9 cellular contexts compared by ENCODE assay signal in genomic region chr20:36017034-36017951, GRCh38. TPM values are rescaled to one million over a fixed set of nuclear protein-coding genes. Genes with fewer than 3 reads are reported as not detected.
A peak's percentile ranks its signal among the peaks of the same experiment; 100 is the strongest.
DNase-seq lines count a peak whose midpoint lies in the region; ATAC-seq, FAIRE-seq and TF ChIP-seq lines count a peak whose summit lies in the region.
"Had no signal": no experiment of that assay in that cellular context is flagged by ENCODE, and none has a peak within 500 bp of the region (broad histone marks: within the 10 kb centered on the region; RNA-seq: fewer than 3 reads in every experiment).

No MANE protein-coding gene starts in this region.

- peak overlapping the region; percentile 90; the same call in 1 of the 2 replicates for H2AFZ ChIP-seq in H1 (ENCODE audit: low read length)

- TF ChIP-seq EP300 in H1 (IDR thresholded peaks at IDR 0.05; ENCODE audit: borderline replicate concordance in 1 of 2, low read depth in 2 of 2, low read length in 2 of 2) = no peak

- H3K4me1 ChIP-seq in H1 (replicated peaks in 1 of 4; ENCODE audit: control insufficient read depth in 3 of 4, insufficient read depth in 4 of 4, low read length in 3 of 4) = peaks cover 0 to 9% (median 4%) of the 10 kb centered on the region in 4 experiments; a peak in 5 of 7 replicates

- TF ChIP-seq POLR2A in H1 (IDR thresholded peaks at IDR 0.05; ENCODE audit: control extremely low read depth in 1 of 2, low read depth in 2 of 2, low read length in 2 of 2) = no peak

- H3K79me2 ChIP-seq in H1 (ENCODE audit: control insufficient read depth in 1 of 2, insufficient read depth in 2 of 2, low read length in 2 of 2) = no peaks in the 10 kb centered on the region

- H2BK15ac ChIP-seq in H1 (ENCODE audit: low read length) = no peak overlapping the region

- POLR2A ChIA-PET in H1 (lab: Charles Lee; ENCODE audit: partially characterized antibody) = interaction anchor here (0.6 to 3.0 kb wide), 6 partner anchors 17 to 930 kb away, joined by 3 to 11 read pairs (median 4); no protein-coding TSS in a partner anchor

- no peaks in the 10 kb centered on the region for H3K9me3 ChIP-seq in H1 (ENCODE audit: insufficient read depth in 2 of 2, low read depth in 1 of 2, low read length in 1 of 2)

- in situ Hi-C loops in ACHN (cut with HindIII; ENCODE audit: low pct_ligation_motif_present, low pct_unique_long_range_greater_than_20kb, low sequenced_read_pairs) = no loop called here

- peak overlapping the region; percentile 69 for H4K5ac ChIP-seq in H1 (ENCODE audit: insufficient read length, low read depth, low read length)

- no peak for ATAC-seq in GM19035 (IDR thresholded peaks at IDR 0.05; ENCODE audit: unreplicated experiment)
- no peak for ATAC-seq in stimulated activated naive CD8-positive, alpha-beta T cell treated with anti-CD3 and anti-CD28 coated beads, Interleukin-15, amount 100 ng/mL, for 72 hours

- H3K56ac ChIP-seq in H1 (replicated peaks; ENCODE audit: insufficient read length, low read depth, low read length) = no peak overlapping the region

- H3K4me2 ChIP-seq in H1 (ENCODE audit: insufficient read depth in 1 of 2, low read depth in 2 of 2, low read length in 2 of 2) = peak overlapping the region in 1 of 2 experiments; percentile 6; a peak in 1 of 4 replicates

- no peaks in the 10 kb centered on the region for H3K9me3 Mint-ChIP-seq in stimulated activated naive CD8-positive, alpha-beta T cell treated with anti-CD3 and anti-CD28 coated beads, Interleukin-15, amount 100 ng/mL, for 72 hours
- H3K9me3 Mint-ChIP-seq: CD4-positive, CD25-positive, alpha-beta regulatory T cell had no signal

- H2BK5ac ChIP-seq in H1 (ENCODE audit: low read depth, low read length) = peak overlapping the region; percentile 52; the same call in 1 of the 2 replicates

- DNase-seq in ACHN = peak; percentile 97
- DNase-seq in LoVo (ENCODE audit: low spot score) = peak; percentile 47
- no peak for DNase-seq in H1 (ENCODE audit: low read depth in 1 of 2, low spot score in 2 of 2)
- peak; percentile 77 for DNase-seq in mucosa of gallbladder (ENCODE audit: low spot score)
- DNase-seq in NCI-H2171 treated with DMSO at 0.1 percent for 48 hours (lab: John Stamatoyannopoulos, UW) = no peak
- DNase-seq in stimulated activated naive CD8-positive, alpha-beta T cell treated with anti-CD3 and anti-CD28 coated beads, Interleukin-15, amount 100 ng/mL, for 72 hours = no peak
- no peak for DNase-seq in GM20000 (ENCODE audit: low spot score)
- DNase-seq: CD4-positive, CD25-positive, alpha-beta regulatory T cell had no signal

- no peak overlapping the region for H3K9ac ChIP-seq in H1 (replicated peaks in 1 of 4; ENCODE audit: extremely low read depth in 1 of 4, low read depth in 3 of 4, low read length in 3 of 4)

- H4K91ac ChIP-seq in H1 (replicated peaks; ENCODE audit: insufficient read length, low read length) = no peak overlapping the region

- H2BK12ac ChIP-seq in H1 (ENCODE audit: low read depth, low read length) = peak overlapping the region; percentile 72; the same call in 1 of the 2 replicates

- H3K79me1 ChIP-seq in H1 (ENCODE audit: low read depth, low read length) = no peaks in the 10 kb centered on the region

- H3K18ac ChIP-seq in H1 (ENCODE audit: extremely low read depth, low read length) = no peak overlapping the region; the same call in 1 of the 2 replicates

- no peaks in the 10 kb centered on the region for H3K27me3 ChIP-seq in H1 (replicated peaks in 1 of 4; ENCODE audit: control insufficient read depth in 3 of 4, extremely low read depth in 1 of 4, insufficient read depth in 3 of 4, low read length in 3 of 4)

- no peak overlapping the region for H3K4me3 Mint-ChIP-seq in stimulated activated naive CD8-positive, alpha-beta T cell treated with anti-CD3 and anti-CD28 coated beads, Interleukin-15, amount 100 ng/mL, for 72 hours
- H3K4me3 Mint-ChIP-seq: CD4-positive, CD25-positive, alpha-beta regulatory T cell had no signal

- no peak for TF ChIP-seq RAD21 in H1 (IDR thresholded peaks at IDR 0.05 in 1 of 2, conservative IDR thresholded peaks at IDR 0.05 in 1 of 2; ENCODE audit: low read depth in 2 of 2, low read length in 2 of 2)

- H3K4me3 ChIP-seq in H1 (ENCODE audit: extremely low read depth in 1 of 4, insufficient read depth in 2 of 4, low read depth in 3 of 4, low read length in 4 of 4) = no peak overlapping the region

- TF ChIP-seq CTCF in H1 (IDR thresholded peaks at IDR 0.05; ENCODE audit: control extremely low read depth in 1 of 3, insufficient read depth in 1 of 3, low read depth in 1 of 3, low read length in 3 of 3) = no peak
- TF ChIP-seq CTCF in GM20000 (IDR thresholded peaks at IDR 0.05; ENCODE audit: extremely low read depth, missing control alignments) = no peak

- no peaks in the 10 kb centered on the region for H3K23me2 ChIP-seq in H1 (ENCODE audit: low read depth, low read length)

- H3K4ac ChIP-seq in H1 (replicated peaks; ENCODE audit: insufficient read length, low read depth, low read length) = peak overlapping the region; percentile 87

- H3K23ac ChIP-seq in H1 (ENCODE audit: insufficient read length) = no peak overlapping the region

- no peak overlapping the region; the same call in 1 of the 2 replicates for H4K8ac ChIP-seq in H1 (ENCODE audit: extremely low read depth, insufficient read depth, low read length)

- no peaks in the 10 kb centered on the region for H3K27me3 Mint-ChIP-seq in stimulated activated naive CD8-positive, alpha-beta T cell treated with anti-CD3 and anti-CD28 coated beads, Interleukin-15, amount 100 ng/mL, for 72 hours

- no peak overlapping the region for H3K14ac ChIP-seq in H1 (ENCODE audit: insufficient read length)

- H3K27ac ChIP-seq in H1 (ENCODE audit: low read depth, low read length) = no peak overlapping the region

- H3K36me3 ChIP-seq in H1 (ENCODE audit: control insufficient read depth in 2 of 4, insufficient read depth in 4 of 4, low read length in 3 of 4) = no peaks in the 10 kb centered on the region

- peak overlapping the region; percentile 24; the same call in 1 of the 2 replicates for H2BK20ac ChIP-seq in H1 (ENCODE audit: low read length)

- no peaks in the 10 kb centered on the region for H3K4me1 Mint-ChIP-seq in stimulated activated naive CD8-positive, alpha-beta T cell treated with anti-CD3 and anti-CD28 coated beads, Interleukin-15, amount 100 ng/mL, for 72 hours
- H3K4me1 Mint-ChIP-seq: CD4-positive, CD25-positive, alpha-beta regulatory T cell had no signal

- H2AK5ac ChIP-seq in H1 (ENCODE audit: low read depth, low read length) = no peak overlapping the region

- H2BK120ac ChIP-seq in H1 (replicated peaks; ENCODE audit: low read depth, low read length) = no peak overlapping the region

- H4K20me1 ChIP-seq in H1 (replicated peaks in 1 of 2; ENCODE audit: control insufficient read depth in 1 of 2, insufficient read depth in 2 of 2, low read length in 2 of 2) = no peaks in the 10 kb centered on the region

- peak overlapping the region in 1 of 2 donors; percentile 27 for H3K27ac Mint-ChIP-seq in stimulated activated naive CD8-positive, alpha-beta T cell treated with anti-CD3 and anti-CD28 coated beads, Interleukin-15, amount 100 ng/mL, for 72 hours

- no peak for FAIRE-seq in H1 (lab: Jason Lieb, UNC)

- 81% methylated on average over 11 of the region's 11 CpGs; no CpG with 5 or more reads in 1 of the 2 experiments for WGBS in H1 (ENCODE audit: extremely low coverage in 1 of 2, insufficient coverage in 1 of 2, insufficient read length in 1 of 2, insufficient replicate concordance in 2 of 2, low coverage in 1 of 2, low lambda C conversion rate in 2 of 2, missing lambda C conversion rate in 1 of 2), 2 experiments

- CTCF ChIA-PET in H1 (lab: Charles Lee; ENCODE audit: partially characterized antibody) = interaction anchor here (0.6 to 1.7 kb wide), 6 partner anchors 12 to 126 kb away, joined by 3 to 7 read pairs (median 3); no protein-coding TSS in a partner anchor

TF ChIP-seq in H1, 55 proteins besides CTCF, POLR2A, EP300 and RAD21 (continues in another document):
- TF ChIP-seq BCL11A (IDR thresholded peaks at IDR 0.05; ENCODE audit: low read depth in 2 of 2, low read length in 2 of 2) = no peak
- no peak for TF ChIP-seq TAF1 (IDR thresholded peaks at IDR 0.05; ENCODE audit: low read depth, low read length)
- TF ChIP-seq KDM1A (IDR thresholded peaks at IDR 0.05; ENCODE audit: borderline replicate concordance, low read length) = no peak
- no peak for TF ChIP-seq JUND (IDR thresholded peaks at IDR 0.05; ENCODE audit: low read length)
- TF ChIP-seq ATF3 (IDR thresholded peaks at IDR 0.05; ENCODE audit: insufficient read depth, low read depth, low read length) = no peak
- no peak for TF ChIP-seq CBX8 (IDR thresholded peaks at IDR 0.05; ENCODE audit: borderline replicate concordance, low read depth, low read length)
- no peak for TF ChIP-seq PHF8 (conservative IDR thresholded peaks at IDR 0.05; ENCODE audit: low read depth, low read length)
- no peak for TF ChIP-seq TEAD4 (IDR thresholded peaks at IDR 0.05; ENCODE audit: low read depth, low read length)
- no peak for TF ChIP-seq RNF2 (IDR thresholded peaks at IDR 0.05; ENCODE audit: borderline replicate concordance, low read depth, low read length, missing control alignments, poor library complexity, severe bottlenecking)
- no peak for TF ChIP-seq SP4 (IDR thresholded peaks at IDR 0.05; ENCODE audit: low read length)
- TF ChIP-seq SUZ12 (IDR thresholded peaks at IDR 0.05; ENCODE audit: low read length) = no peak
- no peak for TF ChIP-seq SRF (IDR thresholded peaks at IDR 0.05; ENCODE audit: low read depth, low read length)
- TF ChIP-seq ZNF274 (IDR thresholded peaks at IDR 0.05; ENCODE audit: borderline replicate concordance, extremely low read depth, low read length) = no peak
- TF ChIP-seq SIRT6 (IDR thresholded peaks at IDR 0.05; ENCODE audit: low read length) = no peak
- no peak for TF ChIP-seq SP2 (IDR thresholded peaks at IDR 0.05; ENCODE audit: low read length)
- TF ChIP-seq CREB1 (IDR thresholded peaks at IDR 0.05) = no peak

RNA-seq across cellular contexts. Expression of gene CNBD2, which starts 48.9 kb away (rescaled TPM):
- 1.8 and 2.6 TPM in 2 replicates for total RNA-seq in H1 (2021; fragmentation: NEBNext Ultra II Directional; extraction: Animal tissue kit (Norgen Biotek cat#: 25700))
- 3.2 and 4.5 TPM in 2 replicates for polyA plus RNA-seq in H1 (2011; rRNA removed)
- 5.0 TPM for polyA plus RNA-seq in H1 (2011; cell fraction: cytosol; rRNA removed)
- 3.8 TPM for polyA plus RNA-seq in H1 (2011; cell fraction: nucleus; rRNA removed)
- 1.9 to 2.5 TPM (median 2.0 TPM) in 4 replicates for polyA plus RNA-seq in H1 (2012, experiment 1 of 2)
- polyA plus RNA-seq in H1 (2012, experiment 2 of 2) = 2.7 TPM
- 4.3 TPM for polyA plus RNA-seq in H1 (2013, experiment 1 of 2)
- polyA plus RNA-seq in H1 (2013, experiment 2 of 2) = 4.0 TPM
- polyA minus RNA-seq in H1 (2011; rRNA and poly(A)+ RNA removed) = 1.6 and 2.0 TPM in 2 replicates
- polyA minus RNA-seq in H1 (2011; cell fraction: cytosol; rRNA and poly(A)+ RNA removed) = not detected
- 4.3 TPM for polyA minus RNA-seq in H1 (2011; cell fraction: nucleus; rRNA and poly(A)+ RNA removed)
- total RNA-seq in mucosa of gallbladder = 3.3 TPM

Comparison
In these comparisons a context has a peak if more than half of its experiments do, and no peak if none do; other contexts are left out.
1. DNase-seq: peak in ACHN (single experiment), LoVo (single experiment) and mucosa of gallbladder (single experiment); none in H1 (0 of 2), NCI-H2171 treated with DMSO at 0.1 percent for 48 hours (single experiment), stimulated activated naive CD8-positive, alpha-beta T cell treated with anti-CD3 and anti-CD28 coated beads, Interleukin-15, amount 100 ng/mL, for 72 hours (0 of 2) and GM20000 (single experiment).